ENCODE assay signal across 8 cellular contexts in the genomic region with DNA sequence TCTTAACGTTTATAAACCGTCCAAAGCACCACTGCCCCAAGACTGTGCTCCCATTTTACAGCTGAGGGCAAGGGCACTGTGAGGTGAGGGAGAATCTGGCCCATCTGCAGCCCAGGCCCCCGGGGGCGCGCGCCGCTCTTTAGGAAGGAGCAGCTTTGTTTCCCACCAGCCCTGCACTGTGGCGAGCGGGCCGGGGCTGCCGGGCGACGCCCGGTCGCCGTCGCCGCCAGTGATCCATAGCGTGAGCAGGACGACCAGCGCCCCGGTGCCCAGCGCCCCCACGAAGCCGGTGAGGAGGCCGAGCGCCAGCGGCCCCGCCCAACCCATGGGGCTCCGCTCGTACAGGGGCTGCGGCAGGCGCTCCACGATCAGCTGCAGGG. TPM values are rescaled to one million over a fixed set of nuclear protein-coding genes. Genes with fewer than 3 reads are reported as not detected.
DNase-seq lines count a peak whose midpoint lies in the region; ATAC-seq, FAIRE-seq and TF ChIP-seq lines count a peak whose summit lies in the region.

No MANE protein-coding gene starts in this region.

- TF ChIP-seq EP300 in H1 (IDR thresholded peaks at IDR 0.05; ENCODE audit: borderline replicate concordance in 1 of 2, low read depth in 2 of 2, low read length in 2 of 2), result no peak

- no peak for TF ChIP-seq RAD21 in H1 (IDR thresholded peaks at IDR 0.05 in 1 of 2, conservative IDR thresholded peaks at IDR 0.05 in 1 of 2; ENCODE audit: low read depth in 2 of 2, low read length in 2 of 2)

- POLR2A ChIA-PET in H1 (lab: Charles Lee; ENCODE audit: partially characterized antibody), result interaction anchor here (0.7 to 3.2 kb wide), 12 partner anchors 10 to 424 kb away, joined by 3 to 14 read pairs (median 4); no protein-coding TSS in a partner anchor

- H3K4me1 Mint-ChIP-seq in natural killer cell, result peaks cover 10 to 13% of the 10 kb centered on the region in 2 donors

- no peaks in the 10 kb centered on the region for H3K9me3 Mint-ChIP-seq in natural killer cell

- 9 to 12% methylated on average over 34 of the region's 34 CpGs for WGBS in heart right ventricle, 2 donors
- 2% methylated on average over 34 of the region's 34 CpGs; no CpG with 5 or more reads in 1 of the 2 experiments for WGBS in H1 (ENCODE audit: extremely low coverage in 1 of 2, insufficient coverage in 1 of 2, insufficient read length in 1 of 2, insufficient replicate concordance in 2 of 2, low coverage in 1 of 2, low lambda C conversion rate in 2 of 2, missing lambda C conversion rate in 1 of 2), 2 experiments

- H3K27me3 Mint-ChIP-seq in natural killer cell (ENCODE audit: low read depth in 2 of 2), result no peaks in the 10 kb centered on the region

- no peak overlapping the region for H3K4ac ChIP-seq in H1 (replicated peaks; ENCODE audit: insufficient read length, low read depth, low read length)

- H3K27ac ChIP-seq in heart right ventricle, result peak overlapping the region in 9 of 10 donors; percentile 36 to 92 (median 90)
- H3K27ac ChIP-seq in H1 (ENCODE audit: low read depth, low read length), result no peak overlapping the region

- no peak overlapping the region for H2BK12ac ChIP-seq in H1 (ENCODE audit: low read depth, low read length)

- H3K36me3 ChIP-seq in heart right ventricle (no peaks in the 10 kb centered on the region), H1 (ENCODE audit: control insufficient read depth in 2 of 4, insufficient read depth in 4 of 4, low read length in 3 of 4) (no peaks in the 10 kb centered on the region)

- H3K4me3 ChIP-seq in heart right ventricle (peak overlapping the region in 9 of 10 donors; percentile 38 to 72 (median 67)), H1 (ENCODE audit: extremely low read depth in 1 of 4, insufficient read depth in 2 of 4, low read depth in 3 of 4, low read length in 4 of 4) (peak overlapping the region; percentile 36 to 79 (median 52))

- no peak overlapping the region for H3K14ac ChIP-seq in H1 (ENCODE audit: insufficient read length)

- intact Hi-C loops in heart right ventricle (cut with DNase I), result loop anchor here in 6 of 10 donors (5.0 to 10.0 kb wide), 6 partner anchors 61 to 392 kb away; partner anchors contain the start of gene SLC4A8 (in 1 of the 6)
- intact Hi-C loops in Right ventricle myocardium inferior (cut with DNase I), result loop anchor here (10.0 kb wide), 1 partner anchor 279 kb away; no protein-coding TSS in a partner anchor
- intact Hi-C loops in natural killer cell (cut with micrococcal nuclease), result loop anchor here (5.0 kb wide), 1 partner anchor 387 kb away; no protein-coding TSS in a partner anchor

- no peak for ATAC-seq in heart right ventricle
- ATAC-seq in Right ventricle myocardium inferior, result no peak
- ATAC-seq in natural killer cell, result no peak
- ATAC-seq in HG03469 (IDR thresholded peaks at IDR 0.05; ENCODE audit: unreplicated experiment), result no peak

- TF ChIP-seq CTCF in heart right ventricle (IDR thresholded peaks at IDR 0.05), result no peak
- no peak for TF ChIP-seq CTCF in H1 (IDR thresholded peaks at IDR 0.05; ENCODE audit: control extremely low read depth in 1 of 3, insufficient read depth in 1 of 3, low read depth in 1 of 3, low read length in 3 of 3)
- no peak for TF ChIP-seq CTCF in natural killer cell (IDR thresholded peaks at IDR 0.05)

- peak overlapping the region in 1 of 4 experiments; percentile 8; a peak in 1 of 7 replicates for H3K9ac ChIP-seq in H1 (replicated peaks in 1 of 4; ENCODE audit: extremely low read depth in 1 of 4, low read depth in 3 of 4, low read length in 3 of 4)

- H3K23ac ChIP-seq in H1 (ENCODE audit: insufficient read length), result no peak overlapping the region

- H2AFZ ChIP-seq in H1 (ENCODE audit: low read length), result no peak overlapping the region

- H3K27ac Mint-ChIP-seq in natural killer cell, result no peak overlapping the region

- H2BK15ac ChIP-seq in H1 (ENCODE audit: low read length), result no peak overlapping the region

- H3K27me3 ChIP-seq in heart right ventricle (peaks cover 0 to 33% (median 11%) of the 10 kb centered on the region in 7 donors), H1 (replicated peaks in 1 of 4; ENCODE audit: control insufficient read depth in 3 of 4, extremely low read depth in 1 of 4, insufficient read depth in 3 of 4, low read length in 3 of 4) (peaks cover 0 to 42% (median 24%) of the 10 kb centered on the region in 4 experiments; a peak in 5 of 7 replicates)

- H2BK5ac ChIP-seq in H1 (ENCODE audit: low read depth, low read length), result no peak overlapping the region

- H4K91ac ChIP-seq in H1 (replicated peaks; ENCODE audit: insufficient read length, low read length), result no peak overlapping the region

- peaks cover 0 to 23% (median 3%) of the 10 kb centered on the region in 9 donors for H3K4me1 ChIP-seq in heart right ventricle
- peaks cover 0 to 8% (median 2%) of the 10 kb centered on the region in 4 experiments; a peak in 5 of 7 replicates for H3K4me1 ChIP-seq in H1 (replicated peaks in 1 of 4; ENCODE audit: control insufficient read depth in 3 of 4, insufficient read depth in 4 of 4, low read length in 3 of 4)

- H3K4me3 Mint-ChIP-seq in natural killer cell, result peak overlapping the region; percentile 72

- peaks cover 0 to 3% of the 10 kb centered on the region in 2 experiments for H4K20me1 ChIP-seq in H1 (replicated peaks in 1 of 2; ENCODE audit: control insufficient read depth in 1 of 2, insufficient read depth in 2 of 2, low read length in 2 of 2)

- H3K79me1 ChIP-seq in H1 (ENCODE audit: low read depth, low read length), result no peaks in the 10 kb centered on the region

- H4K5ac ChIP-seq in H1 (ENCODE audit: insufficient read length, low read depth, low read length), result no peak overlapping the region

- H3K9me3 ChIP-seq in heart right ventricle (no peaks in the 10 kb centered on the region), H1 (ENCODE audit: insufficient read depth in 2 of 2, low read depth in 1 of 2, low read length in 1 of 2) (no peaks in the 10 kb centered on the region)

- H3K79me2 ChIP-seq in H1 (ENCODE audit: control insufficient read depth in 1 of 2, insufficient read depth in 2 of 2, low read length in 2 of 2), result no peaks in the 10 kb centered on the region

- H2AK5ac ChIP-seq in H1 (ENCODE audit: low read depth, low read length), result no peak overlapping the region

- H3K18ac ChIP-seq in H1 (ENCODE audit: extremely low read depth, low read length), result no peak overlapping the region; the same call in 1 of the 2 replicates

- peak overlapping the region; percentile 49 to 92 for H3K4me2 ChIP-seq in H1 (ENCODE audit: insufficient read depth in 1 of 2, low read depth in 2 of 2, low read length in 2 of 2)

- no peaks in the 10 kb centered on the region for H3K36me3 Mint-ChIP-seq in natural killer cell

- H3K23me2 ChIP-seq in H1 (ENCODE audit: low read depth, low read length), result peaks cover 4% of the 10 kb centered on the region; the same call in 1 of the 2 replicates

- no peak for DNase-seq in heart right ventricle
- DNase-seq in Right ventricle myocardium inferior (ENCODE audit: missing footprints), result no peak
- DNase-seq in H1 (ENCODE audit: low read depth in 1 of 2, low spot score in 2 of 2), result no peak
- no peak for DNase-seq in natural killer cell
- no peak for DNase-seq in nucleus accumbens (lab: John Stamatoyannopoulos, UW)
- no peak for DNase-seq in NAMALWA (ENCODE audit: low spot score)
- no peak for DNase-seq in DMS79 treated with DMSO at 0.1 percent for 48 hours (lab: John Stamatoyannopoulos, UW)

- no peak overlapping the region for H3K56ac ChIP-seq in H1 (replicated peaks; ENCODE audit: insufficient read length, low read depth, low read length)

- H2BK20ac ChIP-seq in H1 (ENCODE audit: low read length), result no peak overlapping the region

- TF ChIP-seq POLR2A in H1 (IDR thresholded peaks at IDR 0.05; ENCODE audit: control extremely low read depth in 1 of 2, low read depth in 2 of 2, low read length in 2 of 2), result no peak

- no peak overlapping the region for H2BK120ac ChIP-seq in H1 (replicated peaks; ENCODE audit: low read depth, low read length)

- peak overlapping the region; percentile 7; the same call in 1 of the 2 replicates for H4K8ac ChIP-seq in H1 (ENCODE audit: extremely low read depth, insufficient read depth, low read length)

- no peak for FAIRE-seq in H1 (lab: Jason Lieb, UNC)

- CTCF ChIA-PET in H1 (lab: Charles Lee; ENCODE audit: partially characterized antibody), result interaction anchor here (0.6 to 9.0 kb wide), 30 partner anchors 11 to 395 kb away, joined by 3 to 139 read pairs (median 4); no protein-coding TSS in a partner anchor

TF ChIP-seq in H1, 55 proteins besides CTCF, POLR2A, EP300 and RAD21 (continues in another document):
- TF ChIP-seq RNF2 (IDR thresholded peaks at IDR 0.05; ENCODE audit: borderline replicate concordance, low read depth, low read length, missing control alignments, poor library complexity, severe bottlenecking) (no peak), TBP (IDR thresholded peaks at IDR 0.05; ENCODE audit: low read depth, low read length) (no peak), RFX5 (IDR thresholded peaks at IDR 0.05; ENCODE audit: borderline replicate concordance, low read depth, low read length) (no peak), USF2 (IDR thresholded peaks at IDR 0.05; ENCODE audit: low read length) (no peak), PHF8 (conservative IDR thresholded peaks at IDR 0.05; ENCODE audit: low read depth, low read length) (peak; percentile 21; the same call in 1 of the 2 replicates), CTBP2 (IDR thresholded peaks at IDR 0.05; ENCODE audit: borderline replicate concordance, insufficient read depth, insufficient read length, low read length) (no peak), FOSL1 (IDR thresholded peaks at IDR 0.05; ENCODE audit: insufficient read depth, low read depth, low read length) (no peak), SP1 (IDR thresholded peaks at IDR 0.05; ENCODE audit: low read depth, low read length) (no peak)

RNA-seq across cellular contexts. Expression of gene FIGNL2, which starts 34.6 kb away (rescaled TPM):
- total RNA-seq in heart right ventricle (under 1 TPM; 0.24 to 0.69 (median 0.41) TPM), Right ventricle myocardium inferior (0.22 TPM), natural killer cell (1 to 10 TPM; 1.4 to 1.6 (median 1.5) TPM)
- polyA plus RNA-seq in heart right ventricle (under 1 TPM; 0.22 TPM), H1 (2011; rRNA removed) (7.1 and 10.9 TPM in 2 replicates)
- 6.5 and 7.5 TPM in 2 replicates for total RNA-seq in H1 (2021; fragmentation: NEBNext Ultra II Directional; extraction: Animal tissue kit (Norgen Biotek cat#: 25700))
- 6.7 TPM for polyA plus RNA-seq in H1 (2011; cell fraction: cytosol; rRNA removed)
- polyA plus RNA-seq in H1 (2011; cell fraction: nucleus; rRNA removed), result 12.7 TPM
- 4.7 to 5.7 TPM (median 5.2 TPM) in 4 replicates for polyA plus RNA-seq in H1 (2012, experiment 1 of 2)
- 4.7 TPM for polyA plus RNA-seq in H1 (2012, experiment 2 of 2)
- polyA plus RNA-seq in H1 (2013, experiment 1 of 2), result 2.7 TPM
- 2.2 TPM for polyA plus RNA-seq in H1 (2013, experiment 2 of 2)
- polyA minus RNA-seq in H1 (2011; rRNA and poly(A)+ RNA removed), result 3.0 and 6.3 TPM in 2 replicates
- polyA minus RNA-seq in H1 (2011; cell fraction: cytosol; rRNA and poly(A)+ RNA removed), result 7.0 TPM
- 11.2 TPM for polyA minus RNA-seq in H1 (2011; cell fraction: nucleus; rRNA and poly(A)+ RNA removed)
